ENCODE assay signal across 8 cellular contexts in genomic region chr11:63961608-63962412, GRCh38. TPM values are rescaled to one million over a fixed set of nuclear protein-coding genes. Genes with fewer than 3 reads are reported as not detected.
DNase-seq lines count a peak whose midpoint lies in the region; ATAC-seq, FAIRE-seq and TF ChIP-seq lines count a peak whose summit lies in the region.

No MANE protein-coding gene starts in this region.

- H3K9me2 ChIP-seq in Loucy (replicated peaks; ENCODE audit: low read depth, low read length): no peaks in the 10 kb centered on the region

- H3K36me3 ChIP-seq in Loucy (ENCODE audit: insufficient read depth, low read length) (no peaks in the 10 kb centered on the region), left lung (no peaks in the 10 kb centered on the region)

- no peaks in the 10 kb centered on the region for H3K27me3 Mint-ChIP-seq in type B pancreatic cell

- no peaks in the 10 kb centered on the region for H3K36me3 Mint-ChIP-seq in type B pancreatic cell

- ATAC-seq in left lung: peak; percentile 65

- no peaks in the 10 kb centered on the region for H3K9me3 Mint-ChIP-seq in type B pancreatic cell

- H3K79me2 ChIP-seq in Loucy (ENCODE audit: insufficient read depth, low read length): no peaks in the 10 kb centered on the region

- peaks cover 31% of the 10 kb centered on the region for H3K4me1 ChIP-seq in Loucy (ENCODE audit: insufficient read depth, low read length, poor library complexity, severe bottlenecking)
- no peaks in the 10 kb centered on the region for H3K4me1 ChIP-seq in left lung

- H3K27me3 ChIP-seq in Loucy (ENCODE audit: insufficient read depth, low read length, poor library complexity, severe bottlenecking) (no peaks in the 10 kb centered on the region), left lung (peaks cover 0 to 22% of the 10 kb centered on the region in 2 donors)

- H2AFZ ChIP-seq in Loucy (ENCODE audit: low read length): no peak overlapping the region

- H3K4me3 Mint-ChIP-seq in type B pancreatic cell: no peak overlapping the region

- H3K9ac ChIP-seq in Loucy (ENCODE audit: low read depth, low read length, poor library complexity, severe bottlenecking): peak overlapping the region; percentile 33

- no peaks in the 10 kb centered on the region for H3F3A ChIP-seq in Loucy (ENCODE audit: low read depth)

- H3K9me3 ChIP-seq in Loucy (ENCODE audit: insufficient read depth, low read depth, low read length) (no peaks in the 10 kb centered on the region), left lung (no peaks in the 10 kb centered on the region)

- peak overlapping the region; percentile 38 for H3K4me3 ChIP-seq in Loucy (ENCODE audit: low read length, poor library complexity, severe bottlenecking)
- no peak overlapping the region for H3K4me3 ChIP-seq in left lung

- DNase-seq in COR-L47 (lab: John Stamatoyannopoulos, UW) (peak; percentile 94), left lung (peak in 1 of 2 donors; percentile 44), dermis blood vessel endothelial cell (no peak), GM19239 (ENCODE audit: insufficient read length, low spot score) (no peak), GM19240 (ENCODE audit: insufficient read length, low spot score) (no peak), type B pancreatic cell (ENCODE audit: extremely low spot score, unreplicated experiment) (no peak)

- peaks cover 4% of the 10 kb centered on the region for H3K4me1 Mint-ChIP-seq in type B pancreatic cell (ENCODE audit: unreplicated experiment)

- no peaks in the 10 kb centered on the region for H4K20me1 ChIP-seq in Loucy (ENCODE audit: insufficient read depth, low read length, poor library complexity, severe bottlenecking)

- peak overlapping the region; percentile 13; the same call in 1 of the 2 replicates for H3K27ac ChIP-seq in VCaP
- H3K27ac ChIP-seq in left lung: no peak overlapping the region

- H3K4me2 ChIP-seq in Loucy (ENCODE audit: low read depth, low read length, poor library complexity, severe bottlenecking): peak overlapping the region; percentile 61

- FAIRE-seq in GM19239 (lab: Jason Lieb, UNC): no peak

- no peak overlapping the region for H3K27ac Mint-ChIP-seq in type B pancreatic cell

- TF ChIP-seq CTCF in Loucy (conservative IDR thresholded peaks at IDR 0.05; ENCODE audit: low read length): no peak
- TF ChIP-seq CTCF in VCaP (conservative IDR thresholded peaks at IDR 0.05): no peak
- TF ChIP-seq CTCF in left lung (IDR thresholded peaks at IDR 0.05): no peak
- no peak for TF ChIP-seq CTCF in type B pancreatic cell (conservative IDR thresholded peaks at IDR 0.05)

- intact Hi-C loops in left lung (cut with DNase I): no loop called here

RNA-seq across cellular contexts. Expression of gene COX8A, which starts 12.6 kb away (rescaled TPM):
- total RNA-seq in left lung: 100 to 1,000 TPM; 267 to 281 TPM
- 287 and 330 TPM in 2 replicates for total RNA-seq in dermis blood vessel endothelial cell
- 307 and 324 TPM in 2 replicates for total RNA-seq in type B pancreatic cell (ENCODE audit: low replicate concordance)

RNA-seq across cellular contexts. Expression of gene NAA40, which starts 23.0 kb away (rescaled TPM):
- total RNA-seq in left lung: 10 to 100 TPM; 15.9 to 16.6 TPM
- 10.0 and 14.7 TPM in 2 replicates for total RNA-seq in dermis blood vessel endothelial cell
- total RNA-seq in type B pancreatic cell (ENCODE audit: low replicate concordance): 33.8 and 51.2 TPM in 2 replicates

RNA-seq across cellular contexts. Expression of gene OTUB1, which starts 24.4 kb away (rescaled TPM):
- total RNA-seq in left lung (10 to 100 TPM; 65.0 to 67.7 TPM), dermis blood vessel endothelial cell (52.3 and 57.7 TPM in 2 replicates), type B pancreatic cell (ENCODE audit: low replicate concordance) (101 and 105 TPM in 2 replicates)

RNA-seq across cellular contexts. Expression of gene RCOR2, which starts 44.8 kb away (rescaled TPM):
- 1 to 10 TPM in 1 of 2 donors, under 1 TPM in 1; 0.45 to 1.4 TPM for total RNA-seq in left lung
- total RNA-seq in dermis blood vessel endothelial cell: 0.09 and 0.17 TPM in 2 replicates
- 8.1 and 38.1 TPM in 2 replicates for total RNA-seq in type B pancreatic cell (ENCODE audit: low replicate concordance)
